In genomic region chr13:100941377-100941776, GRCh38 we compare ENCODE assay signal across 21 cellular contexts.
DNase-seq lines count a peak whose midpoint lies in the region; ATAC-seq, FAIRE-seq and TF ChIP-seq lines count a peak whose summit lies in the region.
"Had no signal": no experiment of that assay in that cellular context is flagged by ENCODE, and none has a peak within 500 bp of the region (broad histone marks: within the 10 kb centered on the region; RNA-seq: fewer than 3 reads in every experiment).

No MANE protein-coding gene starts in this region.

- H3K36me3 ChIP-seq in right lobe of liver (no peaks in the 10 kb centered on the region), HepG2 (replicated peaks in 1 of 2; ENCODE audit: control insufficient read depth in 1 of 2, insufficient read depth in 2 of 2, low read length in 2 of 2) (no peaks in the 10 kb centered on the region)
- H3K36me3 ChIP-seq: BLaER1 had no signal

- no peak for FAIRE-seq in HepG2 (lab: Jason Lieb, UNC)
- FAIRE-seq: D721Med, G401.6, RCC 7860 had no signal

- no peaks in the 10 kb centered on the region for H3K79me2 ChIP-seq in HepG2 (ENCODE audit: insufficient read depth, low read length)

- in situ Hi-C loops in HepG2 (cut with HindIII; ENCODE audit: extremely low pct_ligation_motif_present, low pct_unique_long_range_greater_than_20kb), result no loop called here

- H3K27me3 ChIP-seq in right lobe of liver (no peaks in the 10 kb centered on the region), HepG2 (ENCODE audit: control insufficient read depth in 1 of 2, insufficient read depth in 2 of 2, low read length in 2 of 2) (0 out of 5 replicates have a peak, but pooled peaks cover 0 to 5% of the 10 kb centered on the region in 2 experiments)
- H3K27me3 ChIP-seq: BLaER1 had no signal

- intact Hi-C loops in right lobe of liver (cut with DNase I) (no loop called here), HepG2 (cut with micrococcal nuclease; ENCODE audit: unreplicated experiment) (no loop called here)

- no TSS peak for BruUV-seq in HepG2 (replicated peaks; lab: Mats Ljungman, UMichigan)

- H3K4me1 ChIP-seq in right lobe of liver, result no peaks in the 10 kb centered on the region
- no peaks in the 10 kb centered on the region for H3K4me1 ChIP-seq in HepG2 (ENCODE audit: insufficient read depth, low read length)
- H3K4me1 ChIP-seq: BLaER1 had no signal

- no peaks in the 10 kb centered on the region for H4K20me1 ChIP-seq in HepG2 (ENCODE audit: insufficient read depth, low read length)
- H4K20me1 ChIP-seq: BLaER1 had no signal

- POLR2A ChIA-PET in HepG2 (lab: Yijun Ruan, JAX), result no interaction called here

- TF ChIP-seq POLR2A in right lobe of liver (IDR thresholded peaks at IDR 0.05) (no peak), HepG2 (IDR thresholded peaks at IDR 0.05; ENCODE audit: insufficient read depth in 1 of 2, low read depth in 2 of 2, low read length in 2 of 2) (no peak)

- no peak overlapping the region for H2AFZ ChIP-seq in HepG2 (ENCODE audit: low read length)

- H3K9me3 ChIP-seq in right lobe of liver (no peaks in the 10 kb centered on the region), HepG2 (ENCODE audit: low read length) (no peaks in the 10 kb centered on the region)
- H3K9me3 ChIP-seq: BLaER1 had no signal

- ATAC-seq in right lobe of liver (peak; percentile 45 to 73 (median 66)), HepG2 (no peak), left lobe of liver (peak; percentile 40), GM21526 (IDR thresholded peaks at IDR 0.05; ENCODE audit: low FRiP score, unreplicated experiment) (no peak)
- ATAC-seq: HCT116 had no signal

- no peak for DNase-seq in right lobe of liver
- DNase-seq in HepG2 (ENCODE audit: low spot score), result no peak
- DNase-seq in NCI-H2171 (lab: John Stamatoyannopoulos, UW), result peak; percentile 46
- DNase-seq in left lobe of liver (ENCODE audit: low spot score), result no peak
- no peak for DNase-seq in ecto neural progenitor cell (ENCODE audit: low spot score)
- no peak for DNase-seq in kidney glomerular epithelial cell (lab: John Stamatoyannopoulos, UW)
- DNase-seq: CD4-positive, CD25-positive, alpha-beta regulatory T cell; Karpas-422; MV-4-11; NCI-H2029; NCI-H345; NCI-H510A treated with DMSO at 0.1 percent for 48 hours; SIG-M5 had no signal

- TF ChIP-seq EP300 in HepG2 (IDR thresholded peaks at IDR 0.05; ENCODE audit: low read depth in 2 of 2, low read length in 2 of 2) (no peak), HepG2 (CRISPR knock-in tag; IDR thresholded peaks at IDR 0.05; ENCODE audit: borderline replicate concordance) (no peak)

- TF ChIP-seq RAD21 in HepG2 (CRISPR knock-in tag; IDR thresholded peaks at IDR 0.05), result no peak

- no peak overlapping the region for H3K4me3 ChIP-seq in right lobe of liver
- no peak overlapping the region for H3K4me3 ChIP-seq in HepG2 (replicated peaks in 1 of 3; ENCODE audit: insufficient read depth in 1 of 3, low read depth in 2 of 3, low read length in 3 of 3)
- H3K4me3 ChIP-seq: BLaER1, SK-N-MC had no signal

- CTCF ChIA-PET in HepG2 (lab: Yijun Ruan, JAX; ENCODE audit: low intra/inter-chr PET ratio, low total read pairs), result no interaction called here

- no peak overlapping the region for H3K27ac ChIP-seq in right lobe of liver
- H3K27ac ChIP-seq in HepG2 (ENCODE audit: extremely low read length, insufficient read depth, low read length), result no peak overlapping the region
- H3K27ac ChIP-seq: BLaER1, HL-60, SK-N-MC had no signal

- H3K4me2 ChIP-seq in HepG2 (ENCODE audit: low read depth, low read length), result no peak overlapping the region
- H3K4me2 ChIP-seq: BLaER1 had no signal

- TF ChIP-seq CTCF in right lobe of liver (IDR thresholded peaks at IDR 0.05) (no peak), HepG2 (CRISPR knock-in tag; IDR thresholded peaks at IDR 0.05) (no peak)

- WGBS in right lobe of liver (ENCODE audit: insufficient coverage, low coverage, low lambda C conversion rate, missing lambda C conversion rate), result 50% methylated on average over 6 of the region's 6 CpGs
- WGBS in HepG2 (ENCODE audit: low lambda C conversion rate), result 36% methylated on average over 6 of the region's 6 CpGs

- H3K9ac ChIP-seq in HepG2 (ENCODE audit: insufficient read depth, low read depth, low read length), result no peak overlapping the region
- H3K9ac ChIP-seq: BLaER1 had no signal

TF ChIP-seq in HepG2, 621 proteins besides CTCF, POLR2A, EP300 and RAD21 (continues in another document):
- TF ChIP-seq ZBTB4 (CRISPR knock-in tag; IDR thresholded peaks at IDR 0.05; ENCODE audit: borderline replicate concordance) (no peak), AFF4 (CRISPR knock-in tag; IDR thresholded peaks at IDR 0.05) (no peak), SMYD3 (CRISPR knock-in tag; IDR thresholded peaks at IDR 0.05) (no peak), ISX (CRISPR knock-in tag; conservative IDR thresholded peaks at IDR 0.05) (no peak), ARID3A (IDR thresholded peaks at IDR 0.05; ENCODE audit: low read depth, low read length) (no peak), IRX3 (CRISPR knock-in tag; IDR thresholded peaks at IDR 0.05; ENCODE audit: borderline replicate concordance, low read depth) (no peak), ZBTB1 (CRISPR knock-in tag; IDR thresholded peaks at IDR 0.05; ENCODE audit: borderline replicate concordance) (no peak), PAF1 (CRISPR knock-in tag; IDR thresholded peaks at IDR 0.05) (no peak), IKZF4 (CRISPR knock-in tag; IDR thresholded peaks at IDR 0.05; ENCODE audit: borderline replicate concordance, low read depth, not compliant biosample characterization) (no peak), ZNF343 (CRISPR knock-in tag; IDR thresholded peaks at IDR 0.05) (no peak)

Comparison
In these comparisons a context has a peak if more than half of its experiments do, and no peak if none do; other contexts are left out.
1. ATAC-seq: peak in right lobe of liver (4 of 4) and left lobe of liver (single experiment); none in HepG2 (single experiment) and GM21526 (single experiment).